Comparison of ENCODE assay signal across 17 cellular contexts in genomic region chr10:14502451-14502850, GRCh38.
A peak's percentile ranks its signal among the peaks of the same experiment; 100 is the strongest.
DNase-seq lines count a peak whose midpoint lies in the region; ATAC-seq lines count a peak whose summit lies in the region.
"Had no signal": no experiment of that assay in that cellular context is flagged by ENCODE, and none has a peak within 500 bp of the region (broad histone marks: within the 10 kb centered on the region; RNA-seq: fewer than 3 reads in every experiment).

No MANE protein-coding gene starts in this region.

- no peaks in the 10 kb centered on the region for H3K36me3 ChIP-seq in mesenchymal stem cell (ENCODE audit: control insufficient read depth in 1 of 2, insufficient read depth in 2 of 2, low read depth in 1 of 2, low read length in 2 of 2)
- H3K36me3 ChIP-seq: HAP-1 had no signal

- 91% methylated on average over 3 of the region's 3 CpGs for WGBS in mesenchymal stem cell

- DNase-seq in stimulated activated naive CD8-positive, alpha-beta T cell treated with anti-CD3 and anti-CD28 coated beads, Interleukin-15, amount 100 ng/mL, for 72 hours: no peak
- DNase-seq in astrocyte of the hippocampus (ENCODE audit: low read depth, low spot score) (peak; percentile 36), mesenchymal stem cell (no peak), HuH-7 (ENCODE audit: low spot score) (no peak), SHP77 (lab: John Stamatoyannopoulos, UW) (no peak)
- DNase-seq in activated naive CD4-positive, alpha-beta T cell (lab: John Stamatoyannopoulos, UW): no peak
- DNase-seq: 8988T, C1 segment of cervical spinal cord, MV-4-11, NCI-H1436 treated with DMSO at 0.1 percent for 48 hours, NCI-H2029 treated with DMSO at 0.1 percent for 48 hours, NCI-H2171 treated with DMSO at 0.1 percent for 48 hours, NCI-H82, PC-9 had no signal

- H4K91ac ChIP-seq in mesenchymal stem cell (ENCODE audit: low read length): no peak overlapping the region

- no peak overlapping the region for H3K4me3 ChIP-seq in mesenchymal stem cell (ENCODE audit: insufficient read depth in 1 of 2, low read depth in 1 of 2, low read length in 2 of 2)
- H3K4me3 ChIP-seq: HAP-1, PC-9 had no signal

- H3K4me1 Mint-ChIP-seq in stimulated activated naive CD8-positive, alpha-beta T cell treated with anti-CD3 and anti-CD28 coated beads, Interleukin-15, Interleukin-2, amounts not matched to agents 100 ng/mL and 50 ng/mL, for 24 hours (ENCODE audit: low read depth): peaks cover 46% of the 10 kb centered on the region
- peaks cover 41% of the 10 kb centered on the region for H3K4me1 Mint-ChIP-seq in stimulated activated naive CD8-positive, alpha-beta T cell treated with anti-CD3 and anti-CD28 coated beads, Interleukin-15, amount 100 ng/mL, for 72 hours

- peak overlapping the region; percentile 61 for H3K27ac Mint-ChIP-seq in stimulated activated naive CD8-positive, alpha-beta T cell treated with anti-CD3 and anti-CD28 coated beads, Interleukin-15, Interleukin-2, amounts not matched to agents 100 ng/mL and 50 ng/mL, for 24 hours
- H3K27ac Mint-ChIP-seq in stimulated activated naive CD8-positive, alpha-beta T cell treated with anti-CD3 and anti-CD28 coated beads, Interleukin-15, amount 100 ng/mL, for 72 hours: no peak overlapping the region

- no peak overlapping the region for H3K4me3 Mint-ChIP-seq in stimulated activated naive CD8-positive, alpha-beta T cell treated with anti-CD3 and anti-CD28 coated beads, Interleukin-15, Interleukin-2, amounts not matched to agents 100 ng/mL and 50 ng/mL, for 24 hours
- H3K4me3 Mint-ChIP-seq in stimulated activated naive CD8-positive, alpha-beta T cell treated with anti-CD3 and anti-CD28 coated beads, Interleukin-15, amount 100 ng/mL, for 72 hours: no peak overlapping the region

- no peak overlapping the region for H3K4ac ChIP-seq in mesenchymal stem cell (ENCODE audit: low read depth in 1 of 2, low read length in 2 of 2)

- H3K9me3 Mint-ChIP-seq in stimulated activated naive CD8-positive, alpha-beta T cell treated with anti-CD3 and anti-CD28 coated beads, Interleukin-15, Interleukin-2, amounts not matched to agents 100 ng/mL and 50 ng/mL, for 24 hours: no peaks in the 10 kb centered on the region
- no peaks in the 10 kb centered on the region for H3K9me3 Mint-ChIP-seq in stimulated activated naive CD8-positive, alpha-beta T cell treated with anti-CD3 and anti-CD28 coated beads, Interleukin-15, amount 100 ng/mL, for 72 hours

- peaks cover 0 to 43% of the 10 kb centered on the region in 2 experiments for H3K27me3 ChIP-seq in mesenchymal stem cell (ENCODE audit: control insufficient read depth in 1 of 2, insufficient read depth in 1 of 2, low read length in 2 of 2)

- no peak overlapping the region for H2BK120ac ChIP-seq in mesenchymal stem cell (ENCODE audit: low read depth, low read length)

- peaks cover 11% of the 10 kb centered on the region for H3K4me1 ChIP-seq in mesenchymal stem cell (ENCODE audit: control insufficient read depth, insufficient read depth, low read depth, low read length)

- H2AFZ ChIP-seq in mesenchymal stem cell (ENCODE audit: low read depth, low read length): no peak overlapping the region
- H2AFZ ChIP-seq: PC-9 had no signal

- H2BK15ac ChIP-seq in mesenchymal stem cell (ENCODE audit: low read depth, poor library complexity, severe bottlenecking): no peak overlapping the region

- H3K14ac ChIP-seq in mesenchymal stem cell (ENCODE audit: low read length in 2 of 2): no peak overlapping the region

- no peak overlapping the region for H2BK5ac ChIP-seq in mesenchymal stem cell (ENCODE audit: low read depth, low read length, poor library complexity, severe bottlenecking)

- no peaks in the 10 kb centered on the region for H3K27me3 Mint-ChIP-seq in stimulated activated naive CD8-positive, alpha-beta T cell treated with anti-CD3 and anti-CD28 coated beads, Interleukin-15, Interleukin-2, amounts not matched to agents 100 ng/mL and 50 ng/mL, for 24 hours
- no peaks in the 10 kb centered on the region for H3K27me3 Mint-ChIP-seq in stimulated activated naive CD8-positive, alpha-beta T cell treated with anti-CD3 and anti-CD28 coated beads, Interleukin-15, amount 100 ng/mL, for 72 hours

- H3K36me3 Mint-ChIP-seq in stimulated activated naive CD8-positive, alpha-beta T cell treated with anti-CD3 and anti-CD28 coated beads, Interleukin-15, Interleukin-2, amounts not matched to agents 100 ng/mL and 50 ng/mL, for 24 hours (ENCODE audit: low read depth): peaks cover 4% of the 10 kb centered on the region

- H3K9ac ChIP-seq in mesenchymal stem cell (ENCODE audit: low read length): no peak overlapping the region

- no peak overlapping the region for H3K18ac ChIP-seq in mesenchymal stem cell (ENCODE audit: low read depth in 1 of 2, low read length in 2 of 2)

- H3K79me1 ChIP-seq in mesenchymal stem cell (replicated peaks; ENCODE audit: low read length, poor library complexity, severe bottlenecking): no peaks in the 10 kb centered on the region

- H4K8ac ChIP-seq in mesenchymal stem cell (ENCODE audit: low read length): no peak overlapping the region

- no peak overlapping the region for H3K4me2 ChIP-seq in mesenchymal stem cell (ENCODE audit: low read length, poor library complexity, severe bottlenecking)
- H3K4me2 ChIP-seq: PC-9 had no signal

- H3K27ac ChIP-seq in mesenchymal stem cell (ENCODE audit: low read length, poor library complexity, severe bottlenecking): peak overlapping the region; percentile 16
- H3K27ac ChIP-seq: PC-9 had no signal

- no peak overlapping the region for H2BK12ac ChIP-seq in mesenchymal stem cell (ENCODE audit: low read length in 2 of 2)

- H2AK5ac ChIP-seq in mesenchymal stem cell (ENCODE audit: low read length, severe bottlenecking): no peak overlapping the region

- no peak for ATAC-seq in stimulated activated naive CD8-positive, alpha-beta T cell treated with anti-CD3 and anti-CD28 coated beads, Interleukin-15, amount 100 ng/mL, for 72 hours
- ATAC-seq in GM21360 (IDR thresholded peaks at IDR 0.05; ENCODE audit: unreplicated experiment): no peak

- H3K9me3 ChIP-seq in mesenchymal stem cell (ENCODE audit: control insufficient read depth, low read length): no peaks in the 10 kb centered on the region
- H3K9me3 ChIP-seq: HAP-1 had no signal

- no peak overlapping the region for H3K23ac ChIP-seq in mesenchymal stem cell (ENCODE audit: low read length in 2 of 2)
